In genomic region chr17:60577147-60577925, GRCh38 we compare ENCODE assay signal across 8 cellular contexts. TPM values are rescaled to one million over a fixed set of nuclear protein-coding genes. Genes with fewer than 3 reads are reported as not detected.
DNase-seq lines count a peak whose midpoint lies in the region; ATAC-seq and FAIRE-seq lines count a peak whose summit lies in the region.

No MANE protein-coding gene starts in this region.

- peaks cover 18% of the 10 kb centered on the region for H3K27me3 Mint-ChIP-seq in CD4-positive, CD25-positive, alpha-beta regulatory T cell

- no peaks in the 10 kb centered on the region for H3K9me3 ChIP-seq in CD4-positive, CD25-positive, alpha-beta regulatory T cell (ENCODE audit: control insufficient read depth in 2 of 2, low read length in 2 of 2)

- H3K27ac ChIP-seq in CD4-positive, CD25-positive, alpha-beta regulatory T cell (ENCODE audit: insufficient read depth, low read length, poor library complexity, severe bottlenecking), result no peak overlapping the region

- peak overlapping the region in 3 of 4 donors; percentile 59 to 64 (median 62) for H3K4me3 Mint-ChIP-seq in CD4-positive, CD25-positive, alpha-beta regulatory T cell

- ATAC-seq in CD4-positive, CD25-positive, alpha-beta regulatory T cell (ENCODE audit: low read depth in 2 of 2), result no peak
- ATAC-seq in GM21447 (IDR thresholded peaks at IDR 0.05; ENCODE audit: unreplicated experiment) (peak; percentile 58), HG02798 (IDR thresholded peaks at IDR 0.05; ENCODE audit: poor library complexity, unreplicated experiment) (no peak), GM19452 (IDR thresholded peaks at IDR 0.05; ENCODE audit: unreplicated experiment) (no peak)

- no peak for DNase-seq in CD4-positive, CD25-positive, alpha-beta regulatory T cell
- DNase-seq in SKM-1 (lab: John Stamatoyannopoulos, UW; ENCODE audit: unreplicated experiment) (peak; percentile 25), myocyte (ENCODE audit: low read depth) (peak; percentile 23), ecto neural progenitor cell (ENCODE audit: low spot score) (no peak)

- peaks cover 0 to 2% (median 0%) of the 10 kb centered on the region in 4 donors for H3K4me1 Mint-ChIP-seq in CD4-positive, CD25-positive, alpha-beta regulatory T cell

- peak overlapping the region in 1 of 3 donors; percentile 67 for H3K27ac Mint-ChIP-seq in CD4-positive, CD25-positive, alpha-beta regulatory T cell

- FAIRE-seq in endometrium (lab: Jason Lieb, UNC), result peak; percentile 50

- no peaks in the 10 kb centered on the region for H3K36me3 Mint-ChIP-seq in CD4-positive, CD25-positive, alpha-beta regulatory T cell

- peaks cover 0 to 2% (median 0%) of the 10 kb centered on the region in 7 donors for H3K9me3 Mint-ChIP-seq in CD4-positive, CD25-positive, alpha-beta regulatory T cell

- no peaks in the 10 kb centered on the region for H3K4me1 ChIP-seq in CD4-positive, CD25-positive, alpha-beta regulatory T cell (ENCODE audit: control insufficient read depth, insufficient read depth, low read length, poor library complexity, severe bottlenecking)

- H3K36me3 ChIP-seq in CD4-positive, CD25-positive, alpha-beta regulatory T cell (ENCODE audit: control insufficient read depth, insufficient read depth, low read length), result no peaks in the 10 kb centered on the region

- H3K4me3 ChIP-seq in CD4-positive, CD25-positive, alpha-beta regulatory T cell (ENCODE audit: low read depth, low read length), result peak overlapping the region; percentile 42

- no peaks in the 10 kb centered on the region for H3K27me3 ChIP-seq in CD4-positive, CD25-positive, alpha-beta regulatory T cell (ENCODE audit: control insufficient read depth, insufficient read depth, low read length)

RNA-seq across cellular contexts. Expression of gene PPM1D, which starts 22.7 kb away (rescaled TPM):
- total RNA-seq in CD4-positive, CD25-positive, alpha-beta regulatory T cell, result 29.6 TPM
- polyA plus RNA-seq in CD4-positive, CD25-positive, alpha-beta regulatory T cell, result 10 to 100 TPM in 3 of 4 donors, 1 to 10 TPM in 1; 9.5 to 15.5 (median 12.1) TPM
- total RNA-seq in myocyte, result 9.2 and 9.7 TPM in 2 replicates
- 5.5 TPM for polyA plus RNA-seq in myocyte (2012)

RNA-seq across cellular contexts. Expression of gene APPBP2, which starts 51.3 kb away (rescaled TPM):
- total RNA-seq in CD4-positive, CD25-positive, alpha-beta regulatory T cell, result 39.1 TPM
- polyA plus RNA-seq in CD4-positive, CD25-positive, alpha-beta regulatory T cell, result 10 to 100 TPM; 26.2 to 38.6 (median 30.5) TPM
- 41.8 and 48.7 TPM in 2 replicates for total RNA-seq in myocyte
- 20.5 TPM for polyA plus RNA-seq in myocyte (2012)

Comparison
In these comparisons a context has a peak if more than half of its experiments do, and no peak if none do; other contexts are left out.
1. DNase-seq: peak in SKM-1 (single experiment) and myocyte (single experiment); none in CD4-positive, CD25-positive, alpha-beta regulatory T cell (0 of 3) and ecto neural progenitor cell (single experiment).